8 cellular contexts compared by ENCODE assay signal in genomic region chr5:149959406-149960236, GRCh38. TPM values are rescaled to one million over a fixed set of nuclear protein-coding genes. Genes with fewer than 3 reads are reported as not detected.
DNase-seq lines count a peak whose midpoint lies in the region; ATAC-seq and TF ChIP-seq lines count a peak whose summit lies in the region.

No MANE protein-coding gene starts in this region.

- no peaks in the 10 kb centered on the region for H3K9me3 Mint-ChIP-seq in CD8-positive, alpha-beta T cell
- H3K9me3 Mint-ChIP-seq in activated naive CD8-positive, alpha-beta T cell treated with anti-CD3 and anti-CD28 coated beads for 36 hours: no peaks in the 10 kb centered on the region

- CTCF ChIA-PET in CD8-positive, alpha-beta T cell (lab: Charles Lee): interaction anchor here (0.7 to 3.3 kb wide), 16 partner anchors 9 to 336 kb away, joined by 3 to 20 read pairs (median 3); partner anchors contain the start of genes HMGXB3 and TIGD6

- POLR2A ChIA-PET in CD8-positive, alpha-beta T cell (lab: Charles Lee): interaction anchor here (0.7 to 1.7 kb wide), 4 partner anchors 13 to 45 kb away, joined by 3 to 6 read pairs (median 4); partner anchors contain the start of genes HMGXB3 and TIGD6

- peaks cover 13% of the 10 kb centered on the region for H3K36me3 Mint-ChIP-seq in CD8-positive, alpha-beta T cell
- H3K36me3 Mint-ChIP-seq in activated naive CD8-positive, alpha-beta T cell treated with anti-CD3 and anti-CD28 coated beads for 36 hours: peaks cover 10% of the 10 kb centered on the region

- intact Hi-C loops in CD8-positive, alpha-beta T cell (cut with DNase I, micrococcal nuclease): loop anchor here (1.0 to 5.0 kb wide), 10 partner anchors 41 to 1577 kb away; partner anchors contain the start of genes HMGXB3 (in 2 of the 2), PPARGC1B (in 2 of the 2), TIGD6 (in 2 of the 2) and CSNK1A1 (in 1 of the 2)

- peak overlapping the region; percentile 66 for H3K27ac ChIP-seq in CD8-positive, alpha-beta T cell (ENCODE audit: low read depth, low read length)
- peak overlapping the region; percentile 76 to 88 for H3K27ac ChIP-seq in right atrium auricular region

- H3K27ac Mint-ChIP-seq in CD8-positive, alpha-beta T cell: peak overlapping the region; percentile 97
- peak overlapping the region; percentile 97 for H3K27ac Mint-ChIP-seq in activated naive CD8-positive, alpha-beta T cell treated with anti-CD3 and anti-CD28 coated beads for 36 hours

- peaks cover 26% of the 10 kb centered on the region for H3K4me1 ChIP-seq in CD8-positive, alpha-beta T cell (ENCODE audit: insufficient read depth, low read length)
- H3K4me1 ChIP-seq in right atrium auricular region: peaks cover 0 to 19% of the 10 kb centered on the region in 2 donors

- peak; percentile 13 for ATAC-seq in CD8-positive, alpha-beta T cell
- ATAC-seq in HG02763 (IDR thresholded peaks at IDR 0.05; ENCODE audit: unreplicated experiment): no peak

- H3K4me3 ChIP-seq in CD8-positive, alpha-beta T cell (ENCODE audit: low read depth, low read length): peak overlapping the region; percentile 85
- H3K4me3 ChIP-seq in right atrium auricular region (peak overlapping the region; percentile 78 to 85), retinal pigment epithelial cell (ENCODE audit: low read length) (peak overlapping the region; percentile 69)

- H3K4me1 Mint-ChIP-seq in CD8-positive, alpha-beta T cell (ENCODE audit: low read depth): peaks cover 34% of the 10 kb centered on the region
- H3K4me1 Mint-ChIP-seq in activated naive CD8-positive, alpha-beta T cell treated with anti-CD3 and anti-CD28 coated beads for 36 hours: peaks cover 29% of the 10 kb centered on the region

- no peaks in the 10 kb centered on the region for H3K36me3 ChIP-seq in CD8-positive, alpha-beta T cell (ENCODE audit: insufficient read depth, low read length)
- no peaks in the 10 kb centered on the region for H3K36me3 ChIP-seq in right atrium auricular region

- peak; percentile 57 for TF ChIP-seq CTCF in CD8-positive, alpha-beta T cell (IDR thresholded peaks at IDR 0.05)
- TF ChIP-seq CTCF in right atrium auricular region (IDR thresholded peaks at IDR 0.05) (peak in 1 of 2 donors; percentile 63), retinal pigment epithelial cell (conservative IDR thresholded peaks at IDR 0.05; ENCODE audit: low read depth, low read length) (peak; percentile 64)

- H3K9me3 ChIP-seq in CD8-positive, alpha-beta T cell (ENCODE audit: low read length): no peaks in the 10 kb centered on the region
- H3K9me3 ChIP-seq in right atrium auricular region: no peaks in the 10 kb centered on the region

- peak overlapping the region; percentile 97 for H3K4me3 Mint-ChIP-seq in CD8-positive, alpha-beta T cell
- H3K4me3 Mint-ChIP-seq in activated naive CD8-positive, alpha-beta T cell treated with anti-CD3 and anti-CD28 coated beads for 36 hours: peak overlapping the region; percentile 96

- H3K27me3 Mint-ChIP-seq in CD8-positive, alpha-beta T cell (ENCODE audit: low read depth): no peaks in the 10 kb centered on the region
- H3K27me3 Mint-ChIP-seq in activated naive CD8-positive, alpha-beta T cell treated with anti-CD3 and anti-CD28 coated beads for 36 hours: no peaks in the 10 kb centered on the region

- H3K27me3 ChIP-seq in CD8-positive, alpha-beta T cell (ENCODE audit: insufficient read depth, low read length): no peaks in the 10 kb centered on the region
- H3K27me3 ChIP-seq in right atrium auricular region: no peaks in the 10 kb centered on the region

- peak in 5 of 7 experiments; percentile 13 to 48 (median 41) for DNase-seq in CD8-positive, alpha-beta T cell
- DNase-seq in HCEC 1CT (peak; percentile 74), SIG-M5 treated with dmso at 0.1 percent for 504 hours (lab: John Stamatoyannopoulos, UW; ENCODE audit: unreplicated experiment) (peak; percentile 79), right atrium auricular region (ENCODE audit: low spot score) (no peak), retinal pigment epithelial cell (ENCODE audit: low read depth) (no peak), COLO829 (ENCODE audit: low spot score) (no peak)
- peak; percentile 52 for DNase-seq in activated naive CD8-positive, alpha-beta T cell treated with anti-CD3 and anti-CD28 coated beads for 36 hours

RNA-seq across cellular contexts. Expression of gene SLC26A2, which starts 0.9 kb away (rescaled TPM):
- 1 to 10 TPM; 2.0 to 2.2 TPM for total RNA-seq in CD8-positive, alpha-beta T cell
- 1 to 10 TPM; 6.6 TPM for total RNA-seq in activated naive CD8-positive, alpha-beta T cell treated with anti-CD3 and anti-CD28 coated beads for 36 hours
- 10 to 100 TPM in 1 of 2 donors, 1 to 10 TPM in 1; 7.2 to 12.0 TPM for total RNA-seq in right atrium auricular region

RNA-seq across cellular contexts. Expression of gene PDE6A, which starts 15.0 kb away (rescaled TPM):
- total RNA-seq in CD8-positive, alpha-beta T cell: not detected
- total RNA-seq in activated naive CD8-positive, alpha-beta T cell treated with anti-CD3 and anti-CD28 coated beads for 36 hours: not detected
- under 1 TPM in 1 of 2 donors, not detected in 1; 0.08 TPM for total RNA-seq in right atrium auricular region

RNA-seq across cellular contexts. Expression of gene TIGD6, which starts 40.8 kb away (rescaled TPM):
- 1 to 10 TPM in 1 of 2 experiments, under 1 TPM in 1; 0.97 to 1.5 TPM for total RNA-seq in CD8-positive, alpha-beta T cell
- 1 to 10 TPM; 1.7 to 1.9 TPM for total RNA-seq in activated naive CD8-positive, alpha-beta T cell treated with anti-CD3 and anti-CD28 coated beads for 36 hours
- total RNA-seq in right atrium auricular region: 1 to 10 TPM; 1.6 to 2.3 TPM

RNA-seq across cellular contexts. Expression of gene HMGXB3, which starts 40.9 kb away (rescaled TPM):
- total RNA-seq in CD8-positive, alpha-beta T cell: 10 to 100 TPM; 27.4 to 29.7 TPM
- 10 to 100 TPM; 36.7 to 38.3 TPM for total RNA-seq in activated naive CD8-positive, alpha-beta T cell treated with anti-CD3 and anti-CD28 coated beads for 36 hours
- 10 to 100 TPM; 18.4 to 21.1 TPM for total RNA-seq in right atrium auricular region

Comparison
In these comparisons a context has a peak if more than half of its experiments do, and no peak if none do; other contexts are left out.
1. DNase-seq: peak in CD8-positive, alpha-beta T cell (5 of 7), HCEC 1CT (single experiment), SIG-M5 treated with dmso at 0.1 percent for 504 hours (single experiment) and activated naive CD8-positive, alpha-beta T cell treated with anti-CD3 and anti-CD28 coated beads for 36 hours (single experiment); none in right atrium auricular region (single experiment), retinal pigment epithelial cell (single experiment) and COLO829 (single experiment).
2. Peak in every context shown above with its lines, with median percentiles within 50 percentile points of each other: H3K4me3 ChIP-seq.